ENCODE assay signal across 23 cellular contexts in genomic region chr5:6003040-6003825, GRCh38.
"Had no signal": no experiment of that assay in that cellular context is flagged by ENCODE, and none has a peak within 500 bp of the region (broad histone marks: within the 10 kb centered on the region; RNA-seq: fewer than 3 reads in every experiment).

No MANE protein-coding gene starts in this region.

- H3K9me3 Mint-ChIP-seq: activated T-cell treated with anti-CD3 and anti-CD28 coated beads, Interleukin-2, amount 50 U/mL, for 4 hours; activated T-helper 2 cell treated with anti-CD3 and anti-CD28 coated beads, Interferon-gamma antibody, Interleukin-2, Interleukin-4, amounts not matched to agents 10 μg/mL and 5 μg/mL and 100 μg/mL, durations not matched to agents 14 hours and 24 hours and 36 hours; T-helper 2 cell treated with Interferon-gamma antibody and Interleukin-4, amounts not matched to agents 5 μg/mL and 100 μg/mL, for 36 hours had no signal

- H3K4me3 Mint-ChIP-seq: activated naive CD8-positive, alpha-beta T cell; activated T-cell treated with anti-CD3 and anti-CD28 coated beads, Interleukin-2, amount 50 U/mL, for 4 hours; central memory CD8-positive, alpha-beta T cell; naive B cell; stimulated activated naive CD8-positive, alpha-beta T cell treated with anti-CD3 and anti-CD28 coated beads, Interleukin-15, amount 100 ng/mL, for 72 hours; T-helper 2 cell treated with Interferon-gamma antibody and Interleukin-4, amounts not matched to agents 5 μg/mL and 100 μg/mL, for 36 hours had no signal

- H3K27ac Mint-ChIP-seq: activated naive CD8-positive, alpha-beta T cell; activated T-helper 2 cell treated with anti-CD3 and anti-CD28 coated beads, Interferon-gamma antibody, Interleukin-2, Interleukin-4, amounts not matched to agents 10 μg/mL and 5 μg/mL and 100 μg/mL, durations not matched to agents 14 hours and 24 hours and 36 hours; T-helper 2 cell treated with Interferon-gamma antibody and Interleukin-4, amounts not matched to agents 5 μg/mL and 100 μg/mL, for 36 hours had no signal

- H3K36me3 ChIP-seq: adrenal gland, esophagus squamous epithelium, gastroesophageal sphincter, left lung, right lobe of liver, tibial artery, uterus, WERI-Rb-1 had no signal

- H3K36me3 Mint-ChIP-seq: activated naive CD8-positive, alpha-beta T cell; naive B cell had no signal

- H3K27me3 ChIP-seq: adrenal gland, left lung, right lobe of liver, uterus had no signal

- DNase-seq: activated CD4-positive, alpha-beta T cell treated with anti-CD3 and anti-CD28 coated beads for 1 hour; activated CD8-positive, alpha-beta memory T cell treated with anti-CD3 and anti-CD28 coated beads, Interleukin-2, amount 50 U/mL, for 4 hours; activated naive CD4-positive, alpha-beta T cell; activated T-cell treated with anti-CD3 and anti-CD28 coated beads, Interleukin-2, amount 50 U/mL, for 4 hours; adrenal gland; effector memory CD4-positive, alpha-beta T cell; esophagus squamous epithelium; kidney; left lung; naive B cell; right lobe of liver; stimulated activated CD4-positive, alpha-beta T cell treated with anti-CD3 and anti-CD28 coated beads, Interleukin-1b, Interleukin-23, amount 100 ng/mL, for 48 hours; stimulated activated naive CD8-positive, alpha-beta T cell treated with anti-CD3 and anti-CD28 coated beads, Interleukin-15, amount 100 ng/mL, for 72 hours; tibial artery; uterus; WERI-Rb-1 had no signal

- H3K27ac ChIP-seq: adrenal gland, esophagus squamous epithelium, gastroesophageal sphincter, left lung, right lobe of liver, skin epidermis, tibial artery, uterus, WERI-Rb-1 had no signal

- H3K4me1 ChIP-seq: adrenal gland, esophagus squamous epithelium, gastroesophageal sphincter, left lung, right lobe of liver, tibial artery, uterus had no signal

- H3K27me3 Mint-ChIP-seq: central memory CD8-positive, alpha-beta T cell had no signal

- H3K4me3 ChIP-seq: adrenal gland, esophagus squamous epithelium, gastroesophageal sphincter, left lung, lung, right lobe of liver, skin epidermis, tibial artery, uterus had no signal

- ATAC-seq: activated T-cell treated with anti-CD3 and anti-CD28 coated beads, Interleukin-2, amount 50 U/mL, for 4 hours; gastroesophageal sphincter; left lung; right lobe of liver; stimulated activated naive CD8-positive, alpha-beta T cell treated with anti-CD3 and anti-CD28 coated beads, Interleukin-15, amount 100 ng/mL, for 72 hours had no signal

- H3K9me3 ChIP-seq: adrenal gland, esophagus squamous epithelium, gastroesophageal sphincter, right lobe of liver, tibial artery, uterus had no signal

- H3K4me1 Mint-ChIP-seq: central memory CD8-positive, alpha-beta T cell; naive B cell; stimulated activated naive CD8-positive, alpha-beta T cell treated with anti-CD3 and anti-CD28 coated beads, Interleukin-15, amount 100 ng/mL, for 72 hours had no signal
